Comparison of ENCODE assay signal across 25 cellular contexts in genomic region chr12:60184096-60184495, GRCh38.
"Had no signal": no experiment of that assay in that cellular context is flagged by ENCODE, and none has a peak within 500 bp of the region (broad histone marks: within the 10 kb centered on the region; RNA-seq: fewer than 3 reads in every experiment).

No MANE protein-coding gene starts in this region.

- H3K4me3 ChIP-seq: stomach, suprapubic skin, testis, thoracic aorta, thyroid gland, tibial artery, tibial nerve, transverse colon, upper lobe of left lung, upper lobe of right lung, uterus, vagina had no signal

- ATAC-seq: stimulated activated effector memory CD8-positive, alpha-beta T cell treated with anti-CD3 and anti-CD28 coated beads, Interleukin-12 subunit alpha, Interleukin-12 subunit beta, amount 100 ng/mL, for 72 hours; stimulated activated memory B cell treated with anti-CD40 and anti-IgM and Interleukin-4, amounts not matched to agents 10 μg/mL and 1 μg/mL and 100 μg/mL, for 72 hours; stimulated activated naive B cell treated with anti-CD40 and anti-IgM and Interleukin-4, amounts not matched to agents 10 μg/mL and 1 μg/mL and 100 μg/mL, for 72 hours; stimulated activated naive CD8-positive, alpha-beta T cell treated with anti-CD3 and anti-CD28 coated beads, Interleukin-15, amount 100 ng/mL, for 72 hours; stimulated activated naive CD8-positive, alpha-beta T cell treated with anti-CD3 and anti-CD28 coated beads, Interleukin-15, Interleukin-2, amounts not matched to agents 100 U/mL and 50 U/mL, for 24 hours; upper lobe of right lung had no signal

- H3K9me3 ChIP-seq: stomach, suprapubic skin, testis, thoracic aorta, thyroid gland, tibial artery, tibial nerve, transverse colon, upper lobe of left lung, upper lobe of right lung, uterus, vagina had no signal

- H3K4me1 ChIP-seq: stomach, suprapubic skin, testis, thyroid gland, tibial artery, tibial nerve, transverse colon, upper lobe of left lung, upper lobe of right lung, uterus, vagina had no signal

- H3K36me3 ChIP-seq: stomach, suprapubic skin, thoracic aorta, thyroid gland, tibial artery, tibial nerve, transverse colon, upper lobe of left lung, upper lobe of right lung, uterus, vagina had no signal

- H3K27ac ChIP-seq: stomach, suprapubic skin, testis, thoracic aorta, thyroid gland, tibial artery, tibial nerve, transverse colon, upper lobe of left lung, upper lobe of right lung, uterus, vagina had no signal

- DNase-seq: stimulated activated CD4-positive, alpha-beta T cell treated with anti-CD3 and anti-CD28 coated beads, Interleukin-2, amount 100 ng/mL, for 48 hours; stimulated activated CD4-positive, alpha-beta T cell treated with anti-CD3 and anti-CD28 coated beads, Interleukin-4, amount 100 ng/mL, for 1 hour; stimulated activated CD4-positive, alpha-beta T cell treated with anti-CD3 and anti-CD28 coated beads, Interleukin-4, amount 100 ng/mL, for 24 hours; stimulated activated CD4-positive, alpha-beta T cell treated with anti-CD3 and anti-CD28 coated beads, Interleukin-4, amount 100 ng/mL, for 4 hours; stimulated activated CD8-positive, alpha-beta memory T cell treated with anti-CD3 and anti-CD28 coated beads, Interleukin-4, amount 100 ng/mL, for 48 hours; stimulated activated naive B cell treated with anti-CD40 and anti-IgM and Interleukin-4, amounts not matched to agents 10 μg/mL and 1 μg/mL and 100 μg/mL, for 72 hours; stimulated activated naive CD4-positive, alpha-beta T cell; stimulated activated naive CD4-positive, alpha-beta T cell treated with Interleukin-2 at 50 U/mL for 16 hours; stimulated activated naive CD8-positive, alpha-beta T cell treated with anti-CD3 and anti-CD28 coated beads, Interleukin-15, amount 100 ng/mL, for 72 hours; stimulated activated naive CD8-positive, alpha-beta T cell treated with anti-CD3 and anti-CD28 coated beads, Interleukin-15, Interleukin-2, amounts not matched to agents 100 U/mL and 50 U/mL, for 24 hours; stomach; substantia nigra; testis; thyroid gland; tibial artery; transverse colon; upper lobe of left lung; upper lobe of right lung; uterus had no signal

- H3K27me3 ChIP-seq: stomach, suprapubic skin, testis, thyroid gland, tibial artery, tibial nerve, transverse colon, upper lobe of left lung, upper lobe of right lung, uterus, vagina had no signal
